ENCODE assay signal across 20 cellular contexts in the genomic region with DNA sequence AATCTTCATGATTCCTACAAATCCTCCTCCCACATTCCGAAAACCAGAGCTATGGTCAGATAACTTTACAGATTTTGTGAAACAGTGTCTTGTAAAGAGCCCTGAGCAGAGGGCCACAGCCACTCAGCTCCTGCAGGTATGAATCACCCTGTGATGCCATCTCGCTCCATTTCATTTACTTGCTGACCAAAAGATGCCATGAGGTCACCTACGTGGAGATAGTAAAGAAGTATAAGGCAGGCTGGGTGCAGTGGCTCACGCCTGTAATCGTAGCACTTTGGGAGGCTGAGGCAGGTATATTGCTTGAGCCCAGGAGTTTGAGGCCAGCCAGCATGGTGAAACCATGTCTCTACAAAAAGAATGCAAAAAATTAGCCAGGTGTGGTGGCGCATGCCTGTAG. TPM values are rescaled to one million over a fixed set of nuclear protein-coding genes. Genes with fewer than 3 reads are reported as not detected.
DNase-seq lines count a peak whose midpoint lies in the region; ATAC-seq, FAIRE-seq and TF ChIP-seq lines count a peak whose summit lies in the region.
"Had no signal": no experiment of that assay in that cellular context is flagged by ENCODE, and none has a peak within 500 bp of the region (broad histone marks: within the 10 kb centered on the region; RNA-seq: fewer than 3 reads in every experiment).

No MANE protein-coding gene starts in this region.

- no peaks in the 10 kb centered on the region for H3K27me3 Mint-ChIP-seq in CD4-positive, alpha-beta memory T cell
- no peaks in the 10 kb centered on the region for H3K27me3 Mint-ChIP-seq in activated T-helper 17 cell treated with anti-CD3 and anti-CD28 coated beads, Interleukin-2, amount 50 U/mL, for 72 hours
- H3K27me3 Mint-ChIP-seq in natural killer cell (ENCODE audit: low read depth in 2 of 2), result no peaks in the 10 kb centered on the region

- H3K9me3 ChIP-seq in CD4-positive, alpha-beta memory T cell (ENCODE audit: control insufficient read depth in 1 of 2, low read length in 2 of 2), result no peaks in the 10 kb centered on the region
- H3K9me3 ChIP-seq: tibial nerve had no signal

- peaks cover 67 to 80% of the 10 kb centered on the region in 2 donors for H3K36me3 Mint-ChIP-seq in CD4-positive, alpha-beta memory T cell
- peaks cover 97% of the 10 kb centered on the region for H3K36me3 Mint-ChIP-seq in activated T-helper 17 cell treated with anti-CD3 and anti-CD28 coated beads, Interleukin-2, amount 50 U/mL, for 72 hours (ENCODE audit: low read depth)
- H3K36me3 Mint-ChIP-seq in natural killer cell, result peaks cover 42% of the 10 kb centered on the region

- peak; percentile 28 for FAIRE-seq in GM12891 (lab: Jason Lieb, UNC)
- FAIRE-seq: HepG2 had no signal

- H3K27ac ChIP-seq in CD4-positive, alpha-beta memory T cell (ENCODE audit: low read depth, low read length), result no peak overlapping the region
- H3K27ac ChIP-seq: RWPE1, tibial nerve had no signal

- CTCF ChIA-PET in CD4-positive, alpha-beta memory T cell (lab: Charles Lee; ENCODE audit: partially characterized antibody), result interaction anchor here (0.7 to 5.4 kb wide), 8 partner anchors 11 to 99 kb away, joined by 3 to 29 read pairs (median 4); no protein-coding TSS in a partner anchor

- TF ChIP-seq CTCF in natural killer cell (IDR thresholded peaks at IDR 0.05), result no peak

- peak overlapping the region in 1 of 8 donors; percentile 39 for H3K4me3 Mint-ChIP-seq in CD4-positive, alpha-beta memory T cell
- peak overlapping the region; percentile 38 for H3K4me3 Mint-ChIP-seq in activated T-helper 17 cell treated with anti-CD3 and anti-CD28 coated beads, Interleukin-2, amount 50 U/mL, for 72 hours
- no peak overlapping the region for H3K4me3 Mint-ChIP-seq in natural killer cell
- H3K4me3 Mint-ChIP-seq: nephron had no signal

- ATAC-seq in activated T-helper 17 cell treated with anti-CD3 and anti-CD28 coated beads, Interleukin-2, amount 50 U/mL, for 72 hours (replicated peaks), result peak; percentile 54
- no peak for ATAC-seq in natural killer cell
- no peak for ATAC-seq in GM19463 (IDR thresholded peaks at IDR 0.05; ENCODE audit: unreplicated experiment)
- ATAC-seq: HepG2, left cardiac atrium, SK-N-SH treated with all-trans-retinoic acid at 6 μM for 48 hours had no signal

- peaks cover 60% of the 10 kb centered on the region for H3K4me1 ChIP-seq in CD4-positive, alpha-beta memory T cell (ENCODE audit: insufficient read depth, low read length)

- H3K4me1 Mint-ChIP-seq in CD4-positive, alpha-beta memory T cell, result peaks cover 44 to 84% (median 64%) of the 10 kb centered on the region in 4 donors
- peaks cover 44% of the 10 kb centered on the region for H3K4me1 Mint-ChIP-seq in activated T-helper 17 cell treated with anti-CD3 and anti-CD28 coated beads, Interleukin-2, amount 50 U/mL, for 72 hours
- peaks cover 40 to 52% of the 10 kb centered on the region in 2 donors for H3K4me1 Mint-ChIP-seq in natural killer cell
- H3K4me1 Mint-ChIP-seq: nephron had no signal

- peak overlapping the region; percentile 11 to 90 (median 61) for H3K27ac Mint-ChIP-seq in CD4-positive, alpha-beta memory T cell
- H3K27ac Mint-ChIP-seq in activated T-helper 17 cell treated with anti-CD3 and anti-CD28 coated beads, Interleukin-2, amount 50 U/mL, for 72 hours, result peak overlapping the region; percentile 70
- H3K27ac Mint-ChIP-seq in natural killer cell, result peak overlapping the region; percentile 62 to 84
- H3K27ac Mint-ChIP-seq: nephron had no signal

- H3K9me3 Mint-ChIP-seq in CD4-positive, alpha-beta memory T cell, result peaks cover 0 to 2% (median 0%) of the 10 kb centered on the region in 8 donors
- H3K9me3 Mint-ChIP-seq in activated T-helper 17 cell treated with anti-CD3 and anti-CD28 coated beads, Interleukin-2, amount 50 U/mL, for 72 hours, result no peaks in the 10 kb centered on the region
- H3K9me3 Mint-ChIP-seq in natural killer cell, result no peaks in the 10 kb centered on the region
- H3K9me3 Mint-ChIP-seq: nephron had no signal

- peaks cover 75% of the 10 kb centered on the region for H3K36me3 ChIP-seq in CD4-positive, alpha-beta memory T cell (ENCODE audit: insufficient read depth, low read length)

- intact Hi-C loops in CD4-positive, alpha-beta memory T cell (cut with micrococcal nuclease), result loop anchor here (5.0 kb wide), 1 partner anchor 40 kb away; no protein-coding TSS in a partner anchor
- intact Hi-C loops in natural killer cell (cut with micrococcal nuclease), result no loop called here

- no peak for DNase-seq in CD4-positive, alpha-beta memory T cell
- DNase-seq in GM12891 (ENCODE audit: insufficient read length, low spot score) (no peak), natural killer cell (no peak), DMS153 (lab: John Stamatoyannopoulos, UW) (no peak), NCI-H2171 treated with DMSO at 0.1 percent for 48 hours (lab: John Stamatoyannopoulos, UW) (no peak)
- DNase-seq: COR-L47; left cardiac atrium; mesenchymal stem cell; NCI-H1417 treated with DMSO at 0.1 percent for 48 hours; NCI-H524 treated with DMSO at 0.1 percent for 48 hours; posterior cingulate gyrus; stimulated activated naive CD4-positive, alpha-beta T cell treated with Interleukin-2 at 50 U/mL for 16 hours; T-helper 9 cell had no signal

- H3K4me3 ChIP-seq in CD4-positive, alpha-beta memory T cell (ENCODE audit: low read length in 2 of 2), result no peak overlapping the region
- H3K4me3 ChIP-seq: tibial nerve had no signal

- no peak for TF ChIP-seq POLR2A in GM12891 (IDR thresholded peaks at IDR 0.05; ENCODE audit: low read depth, low read length)

- POLR2A ChIA-PET in CD4-positive, alpha-beta memory T cell (lab: Charles Lee; ENCODE audit: partially characterized antibody), result interaction anchor here (1.2 to 3.3 kb wide), 5 partner anchors 11 to 30 kb away, joined by 3 to 16 read pairs (median 5); no protein-coding TSS in a partner anchor

- H3K27me3 ChIP-seq in CD4-positive, alpha-beta memory T cell (ENCODE audit: insufficient read depth, low read length), result no peaks in the 10 kb centered on the region
- H3K27me3 ChIP-seq: tibial nerve had no signal

TF ChIP-seq in GM12891, 5 proteins besides CTCF, POLR2A, EP300 and RAD21:
- TF ChIP-seq POLR2AphosphoS5 (IDR thresholded peaks at IDR 0.05; ENCODE audit: low read depth, low read length) (no peak), TAF1 (IDR thresholded peaks at IDR 0.05; ENCODE audit: low read depth, low read length) (no peak), POU2F2 (IDR thresholded peaks at IDR 0.05; ENCODE audit: low read depth, low read length) (no peak), SPI1 (IDR thresholded peaks at IDR 0.05; ENCODE audit: low read depth, low read length) (no peak), PAX5 (IDR thresholded peaks at IDR 0.05; ENCODE audit: insufficient read depth, low read length, severe bottlenecking) (no peak)

RNA-seq across cellular contexts. Expression of gene STK4, which starts 30.9 kb away (rescaled TPM):
- 100 to 1,000 TPM; 358 to 374 TPM for total RNA-seq in CD4-positive, alpha-beta memory T cell
- 100 to 1,000 TPM; 151 to 266 TPM for polyA plus RNA-seq in CD4-positive, alpha-beta memory T cell
- 27.8 TPM for polyA plus RNA-seq in GM12891 (2012; ENCODE audit: low read depth, missing spikeins)
- 100 to 1,000 TPM; 168 to 215 TPM for total RNA-seq in activated T-helper 17 cell treated with anti-CD3 and anti-CD28 coated beads, Interleukin-2, amount 50 U/mL, for 72 hours
- total RNA-seq in natural killer cell, result 100 to 1,000 TPM; 351 to 394 (median 366) TPM

RNA-seq across cellular contexts. Expression of gene TOMM34, which starts 37.0 kb away (rescaled TPM):
- 1 to 10 TPM; 7.6 to 8.5 TPM for total RNA-seq in CD4-positive, alpha-beta memory T cell
- 10 to 100 TPM; 18.7 to 23.4 TPM for polyA plus RNA-seq in CD4-positive, alpha-beta memory T cell
- 26.6 TPM for polyA plus RNA-seq in GM12891 (2012; ENCODE audit: low read depth, missing spikeins)
- 10 to 100 TPM; 40.1 to 44.8 TPM for total RNA-seq in activated T-helper 17 cell treated with anti-CD3 and anti-CD28 coated beads, Interleukin-2, amount 50 U/mL, for 72 hours
- 1 to 10 TPM; 8.5 to 9.2 (median 8.8) TPM for total RNA-seq in natural killer cell

Comparison
In these comparisons a context has a peak if more than half of its experiments do, and no peak if none do; other contexts are left out.
1. RNA of gene TOMM34, which starts 37.0 kb away (total RNA-seq): 40.1 to 44.8 TPM in activated T-helper 17 cell treated with anti-CD3 and anti-CD28 coated beads, Interleukin-2, amount 50 U/mL, for 72 hours; 8.5 to 9.2 TPM in natural killer cell and 7.6 to 8.5 TPM in CD4-positive, alpha-beta memory T cell; every median in the first group is over 4 times any median in the second.
2. Peak in every context shown above with its lines, with median percentiles within 50 percentile points of each other: H3K27ac Mint-ChIP-seq.